ENCODE assay signal across 8 cellular contexts in the genomic region with DNA sequence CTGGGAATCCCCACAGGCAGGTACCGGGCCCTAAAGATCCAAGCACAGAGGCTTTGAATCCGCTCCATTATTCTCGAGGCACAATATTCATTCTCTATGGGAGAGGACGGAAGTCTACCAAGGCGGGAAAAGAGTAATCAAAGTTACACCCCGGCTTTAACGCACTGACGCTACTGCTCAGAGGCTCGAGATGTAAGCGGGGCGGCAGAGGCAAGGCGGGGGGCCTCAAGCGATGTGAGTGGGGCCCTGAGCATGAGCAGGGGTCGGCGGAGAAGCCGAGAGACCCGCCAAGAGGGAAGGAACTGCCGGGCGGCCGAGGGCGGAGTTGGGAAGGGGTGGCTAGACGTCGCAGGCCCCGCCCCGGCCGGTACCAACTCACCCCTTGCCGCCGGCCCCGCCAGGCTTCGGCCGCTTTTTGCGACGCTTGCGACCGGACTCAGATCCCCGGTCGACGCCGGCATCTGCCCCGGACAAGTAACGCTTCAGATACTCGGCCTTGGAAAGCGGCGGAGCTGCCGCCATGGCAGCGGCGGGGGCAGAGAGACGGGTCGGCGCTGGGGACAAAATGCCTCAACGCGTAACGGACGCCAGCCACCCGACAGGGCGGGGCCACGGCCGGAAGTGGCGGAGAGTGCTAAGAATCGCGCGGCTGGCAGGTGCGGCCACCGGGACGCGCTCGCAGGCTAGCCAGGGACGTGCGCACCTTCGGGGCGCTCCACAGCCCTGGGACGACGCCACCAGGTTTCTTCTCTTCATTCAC. TPM values are rescaled to one million over a fixed set of nuclear protein-coding genes. Genes with fewer than 3 reads are reported as not detected.
DNase-seq lines count a peak whose midpoint lies in the region; ATAC-seq and TF ChIP-seq lines count a peak whose summit lies in the region.

BUD13 (minus strand) TSS at position 545 of the 760 bp plus-strand sequence; CDS start at position 522, 23 bp downstream.

- peaks cover 16% of the 10 kb centered on the region for H3K36me3 Mint-ChIP-seq in activated naive CD4-positive, alpha-beta T cell treated with anti-CD3 and anti-CD28 coated beads, Interleukin-2, amount 50 U/mL, for 24 hours

- H3K4me3 ChIP-seq in osteoblast (ENCODE audit: insufficient read depth, low read length) (peak within 1 kb of the TSS; percentile 87), thoracic aorta (peak within 1 kb of the TSS; percentile 82)

- no peaks in the 10 kb centered on the region for H3K9me3 Mint-ChIP-seq in activated naive CD4-positive, alpha-beta T cell treated with anti-CD3 and anti-CD28 coated beads, Interleukin-2, amount 50 U/mL, for 24 hours

- TF ChIP-seq CTCF in osteoblast (IDR thresholded peaks at IDR 0.05; ENCODE audit: extremely low read depth, low read depth, low read length): no peak
- TF ChIP-seq CTCF in thoracic aorta (IDR thresholded peaks at IDR 0.05): no peak

- H3K4me3 Mint-ChIP-seq in activated naive CD4-positive, alpha-beta T cell treated with anti-CD3 and anti-CD28 coated beads, Interleukin-2, amount 50 U/mL, for 24 hours: peak within 1 kb of the TSS; percentile 98

- H3K9me3 ChIP-seq in osteoblast (ENCODE audit: low read depth, low read length) (no peaks in the 10 kb centered on the region), thoracic aorta (no peaks in the 10 kb centered on the region)

- H3K4me2 ChIP-seq in osteoblast (ENCODE audit: insufficient read depth, low read length): peak within 1 kb of the TSS; percentile 90

- peak within 1 kb of the TSS; percentile 99 for H3K27ac Mint-ChIP-seq in activated naive CD4-positive, alpha-beta T cell treated with anti-CD3 and anti-CD28 coated beads, Interleukin-2, amount 50 U/mL, for 24 hours

- DNase-seq in GM04504 (ENCODE audit: low read depth) (peak; percentile 56), HEK293T (ENCODE audit: extremely low spot score) (peak; percentile 90), NAMALWA (ENCODE audit: low spot score) (peak; percentile 92), glomerular endothelial cell (ENCODE audit: extremely low read depth, low read depth, low spot score) (no peak), osteoblast (ENCODE audit: insufficient read length, low spot score, missing footprints) (peak; percentile 94), thoracic aorta (ENCODE audit: low spot score) (peak; percentile 50)

- H3K27ac ChIP-seq in osteoblast (ENCODE audit: low read depth, low read length): peak within 1 kb of the TSS; percentile 76
- H3K27ac ChIP-seq in thoracic aorta: peak within 1 kb of the TSS; percentile 76 to 85

- H3K27me3 Mint-ChIP-seq in activated naive CD4-positive, alpha-beta T cell treated with anti-CD3 and anti-CD28 coated beads, Interleukin-2, amount 50 U/mL, for 24 hours: no peaks in the 10 kb centered on the region

- ATAC-seq in SK-N-SH treated with all-trans-retinoic acid at 6 μM for 48 hours (peak; percentile 87), thoracic aorta (ENCODE audit: insufficient number of reproducible peaks, low FRiP score, low read depth) (peak; percentile 75)

- H3K79me2 ChIP-seq in osteoblast (ENCODE audit: insufficient read depth, low read length): peaks cover 31% of the 10 kb centered on the region

- H3K4me1 Mint-ChIP-seq in activated naive CD4-positive, alpha-beta T cell treated with anti-CD3 and anti-CD28 coated beads, Interleukin-2, amount 50 U/mL, for 24 hours: peaks cover 56% of the 10 kb centered on the region

- CTCF ChIA-PET in HEK293T (lab: Yijun Ruan, JAX): interaction anchor here (0.8 kb wide), 1 partner anchor 63 kb away, joined by 3 read pairs; no protein-coding TSS in a partner anchor

- H3K36me3 ChIP-seq in osteoblast (ENCODE audit: insufficient read depth, low read length): peaks cover 30% of the 10 kb centered on the region
- peaks cover 2% of the 10 kb centered on the region for H3K36me3 ChIP-seq in thoracic aorta

- H4K20me1 ChIP-seq in osteoblast (ENCODE audit: insufficient read depth, low read length): no peaks in the 10 kb centered on the region

- POLR2A ChIA-PET in HEK293T (lab: Yijun Ruan, JAX): interaction anchor here (0.8 to 3.1 kb wide), 9 partner anchors 13 to 373 kb away, joined by 3 to 18 read pairs (median 3); partner anchors contain the start of gene ZPR1

- H3K27me3 ChIP-seq in osteoblast (ENCODE audit: insufficient read depth, low read length) (no peaks in the 10 kb centered on the region), thoracic aorta (replicated peaks; ENCODE audit: insufficient read depth) (no peaks in the 10 kb centered on the region)

- peaks cover 21% of the 10 kb centered on the region for H3K4me1 ChIP-seq in osteoblast (ENCODE audit: insufficient read depth, low read length)
- peaks cover 11 to 22% of the 10 kb centered on the region in 2 donors for H3K4me1 ChIP-seq in thoracic aorta (ENCODE audit: control insufficient read depth in 1 of 2, low read depth in 2 of 2)

- peak within 1 kb of the TSS; percentile 93 for H2AFZ ChIP-seq in osteoblast (ENCODE audit: low read length)

TF ChIP-seq in HEK293T, 16 proteins besides CTCF, POLR2A, EP300 and RAD21:
- no peak for TF ChIP-seq BHLHE40 (IDR thresholded peaks at IDR 0.05; ENCODE audit: borderline replicate concordance)
- TF ChIP-seq LEF1 (IDR thresholded peaks at IDR 0.05; ENCODE audit: borderline replicate concordance): no peak
- TF ChIP-seq TARDBP (IDR thresholded peaks at IDR 0.05): no peak
- TF ChIP-seq CTBP1 (IDR thresholded peaks at IDR 0.05; ENCODE audit: borderline replicate concordance): no peak
- peak; percentile 50; the same call in 1 of the 2 replicates for TF ChIP-seq ELF4 (IDR thresholded peaks at IDR 0.05)
- TF ChIP-seq PKNOX1 (IDR thresholded peaks at IDR 0.05): no peak
- TF ChIP-seq FOXA1 (IDR thresholded peaks at IDR 0.05): no peak
- peak; percentile 67 for TF ChIP-seq L3MBTL2 (conservative IDR thresholded peaks at IDR 0.05)

TF ChIP-seq in SK-N-SH treated with all-trans-retinoic acid at 6 μM for 48 hours, 23 proteins besides CTCF, POLR2A, EP300 and RAD21:
- TF ChIP-seq OSR1 (CRISPR knock-in tag; IDR thresholded peaks at IDR 0.05): no peak
- TF ChIP-seq ESRRG (CRISPR knock-in tag; IDR thresholded peaks at IDR 0.05): 0 out of 2 replicates have a peak, but pooled peaks have one; percentile 5

RNA-seq across cellular contexts. Expression of gene BUD13, which starts in this region (rescaled TPM):
- total RNA-seq in glomerular endothelial cell: 5.3 and 11.6 TPM in 2 replicates
- total RNA-seq in osteoblast: 12.7 and 14.5 TPM in 2 replicates
- 10 to 100 TPM in 1 of 2 donors, 1 to 10 TPM in 1; 5.8 to 12.5 TPM for total RNA-seq in thoracic aorta
